Comparison of ENCODE assay signal across 7 cellular contexts in genomic region chr12:31744363-31744762, GRCh38. TPM values are rescaled to one million over a fixed set of nuclear protein-coding genes. Genes with fewer than 3 reads are reported as not detected.
A peak's percentile ranks its signal among the peaks of the same experiment; 100 is the strongest.
DNase-seq lines count a peak whose midpoint lies in the region; ATAC-seq and TF ChIP-seq lines count a peak whose summit lies in the region.
"Not testable (repeated sequence)": the region's sequence is repeated elsewhere in the genome, so short reads cannot be mapped to it uniquely, and the experiment has no call there.

No MANE protein-coding gene starts in this region.

- H3K27ac ChIP-seq in neutrophil: peak overlapping the region; percentile 99
- H3K27ac ChIP-seq in stomach: peak overlapping the region; percentile 75 to 89 (median 81)

- H3K4me1 Mint-ChIP-seq in activated B cell treated with CpG ODN at 0.5 μM for 24 hours (peaks cover 90% of the 10 kb centered on the region), memory B cell (peaks cover 58% of the 10 kb centered on the region)

- intact Hi-C loops in activated B cell treated with CpG ODN at 0.5 μM for 24 hours (cut with micrococcal nuclease): loop anchor here (10.0 kb wide), 2 partner anchors 340 to 930 kb away; partner anchors contain the start of gene DNM1L
- intact Hi-C loops in stomach (cut with DNase I; ENCODE audit: low total_unique reads): not testable (repeated sequence)

- H3K27ac Mint-ChIP-seq in activated B cell treated with CpG ODN at 0.5 μM for 24 hours (peak overlapping the region; percentile 85), memory B cell (peak overlapping the region; percentile 93)

- H3K9me3 Mint-ChIP-seq in activated B cell treated with CpG ODN at 0.5 μM for 24 hours, memory B cell: not testable (repeated sequence)

- not testable (repeated sequence) for H3K9me3 ChIP-seq in neutrophil, stomach

- 35 to 59% (median 49%) methylated on average over 4 of the region's 4 CpGs for WGBS in stomach, 5 donors

- not testable (repeated sequence) for H3K36me3 Mint-ChIP-seq in activated B cell treated with CpG ODN at 0.5 μM for 24 hours (ENCODE audit: low read depth); memory B cell

- not testable (repeated sequence) for H3K4me3 ChIP-seq in epithelial cell of esophagus (ENCODE audit: low read length); neutrophil (ENCODE audit: low read depth in 1 of 2, low read length in 1 of 2); stomach

- not testable (repeated sequence) for H3K27me3 ChIP-seq in neutrophil, stomach

- CTCF ChIA-PET in activated B cell treated with CpG ODN at 0.5 μM for 24 hours (lab: Charles Lee): not testable (repeated sequence)

- ATAC-seq in activated B cell treated with CpG ODN at 0.5 μM for 24 hours (ENCODE audit: low read depth); memory B cell (ENCODE audit: low read depth): not testable (repeated sequence)

- H3K4me1 ChIP-seq in neutrophil (ENCODE audit: control insufficient read depth in 1 of 2, insufficient read depth in 1 of 2, low read depth in 1 of 2, low read length in 1 of 2): peaks cover 87 to 92% of the 10 kb centered on the region in 2 experiments
- H3K4me1 ChIP-seq in stomach: peaks cover 6 to 52% (median 17%) of the 10 kb centered on the region in 4 donors

- POLR2A ChIA-PET in activated B cell treated with CpG ODN at 0.5 μM for 24 hours (lab: Charles Lee): interaction anchor here (1.0 to 4.4 kb wide), 5 partner anchors 7 to 57 kb away, joined by 5 to 31 read pairs (median 31); partner anchors contain the start of gene AMN1

- not testable (repeated sequence) for TF ChIP-seq POLR2A in stomach (IDR thresholded peaks at IDR 0.05)

- DNase-seq in DMS53 (lab: John Stamatoyannopoulos, UW) (peak; percentile 53), NCI-H748 (lab: John Stamatoyannopoulos, UW; ENCODE audit: unreplicated experiment) (peak; percentile 13), epithelial cell of esophagus (ENCODE audit: low read depth) (peak; percentile 77), stomach (peak; percentile 62)
- DNase-seq in activated B cell treated with CpG ODN at 0.5 μM for 24 hours; memory B cell (ENCODE audit: low spot score in 2 of 2): not testable (repeated sequence)

- TF ChIP-seq CTCF in activated B cell treated with CpG ODN at 0.5 μM for 24 hours (IDR thresholded peaks at IDR 0.05); epithelial cell of esophagus (IDR thresholded peaks at IDR 0.05; ENCODE audit: insufficient read depth, low read depth, low read length, missing control alignments); neutrophil (IDR thresholded peaks at IDR 0.05); stomach (IDR thresholded peaks at IDR 0.05): not testable (repeated sequence)

- not testable (repeated sequence) for H3K36me3 ChIP-seq in neutrophil, stomach

- not testable (repeated sequence) for H3K27me3 Mint-ChIP-seq in activated B cell treated with CpG ODN at 0.5 μM for 24 hours, memory B cell

- TF ChIP-seq EP300 in stomach (IDR thresholded peaks at IDR 0.05): not testable (repeated sequence)

- H3K4me3 Mint-ChIP-seq in activated B cell treated with CpG ODN at 0.5 μM for 24 hours: peak overlapping the region; percentile 1
- peak overlapping the region; percentile 34 for H3K4me3 Mint-ChIP-seq in memory B cell

RNA-seq across cellular contexts. Expression of gene AMN1, which starts 15.5 kb away (rescaled TPM):
- total RNA-seq in activated B cell treated with CpG ODN at 0.5 μM for 24 hours (13.7 and 15.5 TPM in 2 replicates), stomach (100 to 1,000 TPM in 1 of 5 donors, 10 to 100 TPM in 1, 1 to 10 TPM in 2, not detected in 1; 2.9 to 131 (median 15.6) TPM)
- polyA plus RNA-seq in stomach: 10 to 100 TPM in 2 of 3 donors, 1 to 10 TPM in 1; 7.9 to 12.5 (median 11.2) TPM
